ENCODE assay signal across 1 cellular context in the genomic region with DNA sequence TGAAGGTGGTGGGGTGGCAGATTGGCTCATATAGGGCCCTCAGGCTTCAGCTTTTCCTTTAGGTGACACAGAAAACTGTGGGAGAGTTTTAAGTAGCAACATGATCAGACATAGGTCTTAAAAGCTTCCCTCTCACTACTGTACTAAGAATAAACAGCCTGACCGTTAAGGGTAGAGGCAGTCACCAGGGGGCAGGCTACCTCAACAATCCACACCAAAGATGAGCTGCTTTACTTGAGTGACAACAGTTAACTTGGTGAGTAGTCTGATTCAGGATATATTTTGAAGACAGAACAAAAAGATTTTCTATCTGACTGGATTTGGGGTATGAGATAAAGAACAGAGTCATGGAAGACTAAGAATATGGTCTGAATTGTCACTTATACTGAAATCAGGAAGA.
TF ChIP-seq lines count a peak whose summit lies in the region.

No MANE protein-coding gene starts in this region.

TF ChIP-seq in K562, 482 proteins besides CTCF, POLR2A, EP300 and RAD21 (continued from another document):
- TF ChIP-seq, protein P1, sequence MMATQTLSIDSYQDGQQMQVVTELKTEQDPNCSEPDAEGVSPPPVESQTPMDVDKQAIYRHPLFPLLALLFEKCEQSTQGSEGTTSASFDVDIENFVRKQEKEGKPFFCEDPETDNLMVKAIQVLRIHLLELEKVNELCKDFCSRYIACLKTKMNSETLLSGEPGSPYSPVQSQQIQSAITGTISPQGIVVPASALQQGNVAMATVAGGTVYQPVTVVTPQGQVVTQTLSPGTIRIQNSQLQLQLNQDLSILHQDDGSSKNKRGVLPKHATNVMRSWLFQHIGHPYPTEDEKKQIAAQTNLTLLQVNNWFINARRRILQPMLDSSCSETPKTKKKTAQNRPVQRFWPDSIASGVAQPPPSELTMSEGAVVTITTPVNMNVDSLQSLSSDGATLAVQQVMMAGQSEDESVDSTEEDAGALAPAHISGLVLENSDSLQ (IDR thresholded peaks at IDR 0.05), result peak; percentile 60
- TF ChIP-seq EHMT2 (IDR thresholded peaks at IDR 0.05), result no peak
- peak; percentile 32 for TF ChIP-seq MEIS2 (IDR thresholded peaks at IDR 0.05; ENCODE audit: partially characterized antibody)
- no peak for TF ChIP-seq PHB (CRISPR knock-in tag; IDR thresholded peaks at IDR 0.05)
- TF ChIP-seq, protein P2, sequence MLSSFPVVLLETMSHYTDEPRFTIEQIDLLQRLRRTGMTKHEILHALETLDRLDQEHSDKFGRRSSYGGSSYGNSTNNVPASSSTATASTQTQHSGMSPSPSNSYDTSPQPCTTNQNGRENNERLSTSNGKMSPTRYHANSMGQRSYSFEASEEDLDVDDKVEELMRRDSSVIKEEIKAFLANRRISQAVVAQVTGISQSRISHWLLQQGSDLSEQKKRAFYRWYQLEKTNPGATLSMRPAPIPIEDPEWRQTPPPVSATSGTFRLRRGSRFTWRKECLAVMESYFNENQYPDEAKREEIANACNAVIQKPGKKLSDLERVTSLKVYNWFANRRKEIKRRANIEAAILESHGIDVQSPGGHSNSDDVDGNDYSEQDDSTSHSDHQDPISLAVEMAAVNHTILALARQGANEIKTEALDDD (IDR thresholded peaks at IDR 0.05), result peak; percentile 40
- TF ChIP-seq ZNF146 (CRISPR knock-in tag; IDR thresholded peaks at IDR 0.05; ENCODE audit: unreplicated experiment), result no peak
- TF ChIP-seq, protein P3, sequence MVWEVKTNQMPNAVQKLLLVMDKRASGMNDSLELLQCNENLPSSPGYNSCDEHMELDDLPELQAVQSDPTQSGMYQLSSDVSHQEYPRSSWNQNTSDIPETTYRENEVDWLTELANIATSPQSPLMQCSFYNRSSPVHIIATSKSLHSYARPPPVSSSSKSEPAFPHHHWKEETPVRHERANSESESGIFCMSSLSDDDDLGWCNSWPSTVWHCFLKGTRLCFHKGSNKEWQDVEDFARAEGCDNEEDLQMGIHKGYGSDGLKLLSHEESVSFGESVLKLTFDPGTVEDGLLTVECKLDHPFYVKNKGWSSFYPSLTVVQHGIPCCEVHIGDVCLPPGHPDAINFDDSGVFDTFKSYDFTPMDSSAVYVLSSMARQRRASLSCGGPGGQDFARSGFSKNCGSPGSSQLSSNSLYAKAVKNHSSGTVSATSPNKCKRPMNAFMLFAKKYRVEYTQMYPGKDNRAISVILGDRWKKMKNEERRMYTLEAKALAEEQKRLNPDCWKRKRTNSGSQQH (CRISPR knock-in tag; IDR thresholded peaks at IDR 0.05), result no peak
- no peak for TF ChIP-seq GABPA (tag; conservative IDR thresholded peaks at IDR 0.05; ENCODE audit: low read depth)
- no peak for TF ChIP-seq CC2D1A (IDR thresholded peaks at IDR 0.05)
- TF ChIP-seq, protein P4, sequence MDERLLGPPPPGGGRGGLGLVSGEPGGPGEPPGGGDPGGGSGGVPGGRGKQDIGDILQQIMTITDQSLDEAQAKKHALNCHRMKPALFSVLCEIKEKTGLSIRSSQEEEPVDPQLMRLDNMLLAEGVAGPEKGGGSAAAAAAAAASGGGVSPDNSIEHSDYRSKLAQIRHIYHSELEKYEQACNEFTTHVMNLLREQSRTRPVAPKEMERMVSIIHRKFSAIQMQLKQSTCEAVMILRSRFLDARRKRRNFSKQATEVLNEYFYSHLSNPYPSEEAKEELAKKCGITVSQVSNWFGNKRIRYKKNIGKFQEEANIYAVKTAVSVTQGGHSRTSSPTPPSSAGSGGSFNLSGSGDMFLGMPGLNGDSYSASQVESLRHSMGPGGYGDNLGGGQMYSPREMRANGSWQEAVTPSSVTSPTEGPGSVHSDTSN (CRISPR knock-in tag; IDR thresholded peaks at IDR 0.05; ENCODE audit: low read depth), result no peak
- TF ChIP-seq, protein P4 (tag; conservative IDR thresholded peaks at IDR 0.05; ENCODE audit: low read depth), result 0 out of 2 replicates have a peak, but pooled peaks have one; percentile 31
- TF ChIP-seq, protein P5, sequence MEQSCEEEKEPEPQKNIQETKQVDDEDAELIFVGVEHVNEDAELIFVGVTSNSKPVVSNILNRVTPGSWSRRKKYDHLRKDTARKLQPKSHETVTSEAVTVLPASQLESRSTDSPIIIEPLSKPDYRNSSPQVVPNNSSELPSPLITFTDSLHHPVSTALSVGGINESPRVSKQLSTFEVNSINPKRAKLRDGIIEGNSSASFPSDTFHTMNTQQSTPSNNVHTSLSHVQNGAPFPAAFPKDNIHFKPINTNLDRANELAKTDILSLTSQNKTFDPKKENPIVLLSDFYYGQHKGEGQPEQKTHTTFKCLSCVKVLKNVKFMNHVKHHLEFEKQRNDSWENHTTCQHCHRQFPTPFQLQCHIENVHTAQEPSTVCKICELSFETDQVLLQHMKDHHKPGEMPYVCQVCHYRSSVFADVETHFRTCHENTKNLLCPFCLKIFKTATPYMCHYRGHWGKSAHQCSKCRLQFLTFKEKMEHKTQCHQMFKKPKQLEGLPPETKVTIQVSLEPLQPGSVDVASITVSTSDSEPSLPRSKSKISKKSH (CRISPR knock-in tag; IDR thresholded peaks at IDR 0.05), result no peak
- peak; percentile 60; the same call in 1 of the 2 replicates for TF ChIP-seq SMC3 (conservative IDR thresholded peaks at IDR 0.05; ENCODE audit: insufficient read depth, low read depth, low read length)
